Comparison of ENCODE assay signal across 1 cellular context in genomic region chr1:54649130-54649898, GRCh38.
A peak's percentile ranks its signal among the peaks of the same experiment; 100 is the strongest.
TF ChIP-seq lines count a peak whose summit lies in the region.

No MANE protein-coding gene starts in this region.

TF ChIP-seq in HepG2, 621 proteins besides CTCF, POLR2A, EP300 and RAD21 (continued from another document):
- TF ChIP-seq, protein P1, sequence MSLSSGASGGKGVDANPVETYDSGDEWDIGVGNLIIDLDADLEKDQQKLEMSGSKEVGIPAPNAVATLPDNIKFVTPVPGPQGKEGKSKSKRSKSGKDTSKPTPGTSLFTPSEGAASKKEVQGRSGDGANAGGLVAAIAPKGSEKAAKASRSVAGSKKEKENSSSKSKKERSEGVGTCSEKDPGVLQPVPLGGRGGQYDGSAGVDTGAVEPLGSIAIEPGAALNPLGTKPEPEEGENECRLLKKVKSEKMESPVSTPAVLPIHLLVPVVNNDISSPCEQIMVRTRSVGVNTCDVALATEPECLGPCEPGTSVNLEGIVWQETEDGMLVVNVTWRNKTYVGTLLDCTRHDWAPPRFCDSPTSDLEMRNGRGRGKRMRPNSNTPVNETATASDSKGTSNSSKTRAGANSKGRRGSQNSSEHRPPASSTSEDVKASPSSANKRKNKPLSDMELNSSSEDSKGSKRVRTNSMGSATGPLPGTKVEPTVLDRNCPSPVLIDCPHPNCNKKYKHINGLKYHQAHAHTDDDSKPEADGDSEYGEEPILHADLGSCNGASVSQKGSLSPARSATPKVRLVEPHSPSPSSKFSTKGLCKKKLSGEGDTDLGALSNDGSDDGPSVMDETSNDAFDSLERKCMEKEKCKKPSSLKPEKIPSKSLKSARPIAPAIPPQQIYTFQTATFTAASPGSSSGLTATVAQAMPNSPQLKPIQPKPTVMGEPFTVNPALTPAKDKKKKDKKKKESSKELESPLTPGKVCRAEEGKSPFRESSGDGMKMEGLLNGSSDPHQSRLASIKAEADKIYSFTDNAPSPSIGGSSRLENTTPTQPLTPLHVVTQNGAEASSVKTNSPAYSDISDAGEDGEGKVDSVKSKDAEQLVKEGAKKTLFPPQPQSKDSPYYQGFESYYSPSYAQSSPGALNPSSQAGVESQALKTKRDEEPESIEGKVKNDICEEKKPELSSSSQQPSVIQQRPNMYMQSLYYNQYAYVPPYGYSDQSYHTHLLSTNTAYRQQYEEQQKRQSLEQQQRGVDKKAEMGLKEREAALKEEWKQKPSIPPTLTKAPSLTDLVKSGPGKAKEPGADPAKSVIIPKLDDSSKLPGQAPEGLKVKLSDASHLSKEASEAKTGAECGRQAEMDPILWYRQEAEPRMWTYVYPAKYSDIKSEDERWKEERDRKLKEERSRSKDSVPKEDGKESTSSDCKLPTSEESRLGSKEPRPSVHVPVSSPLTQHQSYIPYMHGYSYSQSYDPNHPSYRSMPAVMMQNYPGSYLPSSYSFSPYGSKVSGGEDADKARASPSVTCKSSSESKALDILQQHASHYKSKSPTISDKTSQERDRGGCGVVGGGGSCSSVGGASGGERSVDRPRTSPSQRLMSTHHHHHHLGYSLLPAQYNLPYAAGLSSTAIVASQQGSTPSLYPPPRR (CRISPR knock-in tag; IDR thresholded peaks at IDR 0.05; ENCODE audit: borderline replicate concordance), result peak; percentile 59; the same call in 1 of the 2 replicates
- peak; percentile 46; the same call in 1 of the 2 replicates for TF ChIP-seq ARID4A (CRISPR knock-in tag; IDR thresholded peaks at IDR 0.05; ENCODE audit: borderline replicate concordance)
- TF ChIP-seq ZFP91 (CRISPR knock-in tag; IDR thresholded peaks at IDR 0.05; ENCODE audit: borderline replicate concordance), result peak; percentile 73; the same call in 1 of the 2 replicates
- peak; percentile 64; the same call in 1 of the 2 replicates for TF ChIP-seq REPIN1 (CRISPR knock-in tag; IDR thresholded peaks at IDR 0.05; ENCODE audit: borderline replicate concordance, low read depth)
- peak; percentile 77 for TF ChIP-seq FOXP4 (CRISPR knock-in tag; IDR thresholded peaks at IDR 0.05)
- peak; percentile 62; the same call in 1 of the 2 replicates for TF ChIP-seq NCOA2 (CRISPR knock-in tag; IDR thresholded peaks at IDR 0.05)
- TF ChIP-seq ZNF513 (CRISPR knock-in tag; conservative IDR thresholded peaks at IDR 0.05), result no peak
- 0 out of 2 replicates have a peak, but pooled peaks have one; percentile 25 for TF ChIP-seq FOXA3 (CRISPR knock-in tag; IDR thresholded peaks at IDR 0.05)
- no peak for TF ChIP-seq ZNF891 (CRISPR knock-in tag; IDR thresholded peaks at IDR 0.05)
- TF ChIP-seq ZBTB7A (CRISPR knock-in tag; IDR thresholded peaks at IDR 0.05), result 0 out of 2 replicates have a peak, but pooled peaks have one; percentile 57
- 0 out of 2 replicates have a peak, but pooled peaks have one; percentile 26 for TF ChIP-seq CSRNP1 (CRISPR knock-in tag; IDR thresholded peaks at IDR 0.05)
- peak; percentile 92 for TF ChIP-seq ZBTB7B (CRISPR knock-in tag; IDR thresholded peaks at IDR 0.05)
- peak; percentile 66 for TF ChIP-seq GATAD2A (CRISPR knock-in tag; IDR thresholded peaks at IDR 0.05)
- no peak for TF ChIP-seq HES4 (CRISPR knock-in tag; IDR thresholded peaks at IDR 0.05; ENCODE audit: borderline replicate concordance)
- TF ChIP-seq SIX1 (CRISPR knock-in tag; IDR thresholded peaks at IDR 0.05; ENCODE audit: borderline replicate concordance), result 0 out of 2 replicates have a peak, but pooled peaks have one; percentile 15
- peak; percentile 74 for TF ChIP-seq PHF21A (CRISPR knock-in tag; IDR thresholded peaks at IDR 0.05)
- peak; percentile 51 to 68; a peak in 3 of 4 replicates for TF ChIP-seq NR2F1 (CRISPR knock-in tag; IDR thresholded peaks at IDR 0.05)
- TF ChIP-seq MED1 (CRISPR knock-in tag; IDR thresholded peaks at IDR 0.05), result peak; percentile 47; the same call in 1 of the 2 replicates
- peak; percentile 78 for TF ChIP-seq HDAC2 (CRISPR knock-in tag; IDR thresholded peaks at IDR 0.05)
- TF ChIP-seq MIXL1 (CRISPR knock-in tag; IDR thresholded peaks at IDR 0.05), result peak; percentile 79
